ENCODE assay signal across 12 cellular contexts in the genomic region with DNA sequence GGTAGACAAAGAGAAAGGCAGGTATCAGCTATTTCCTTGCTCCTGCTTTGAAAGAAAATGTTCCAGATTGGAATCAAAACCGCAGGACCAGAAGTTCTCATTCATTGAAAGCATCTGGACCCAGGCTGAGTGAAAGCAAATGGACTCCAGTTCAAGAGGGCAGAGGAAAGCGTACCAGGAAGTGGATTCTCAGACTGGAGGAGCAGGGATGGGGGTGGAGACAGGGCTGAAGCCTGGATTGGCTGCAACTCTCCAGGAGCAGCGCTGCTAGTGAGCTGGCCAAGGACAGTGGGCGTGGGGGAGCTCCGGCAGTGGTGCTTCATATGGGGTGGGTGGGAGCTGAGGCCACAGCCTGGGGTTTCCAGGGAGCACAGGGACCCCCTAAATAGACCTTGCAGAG.
DNase-seq lines count a peak whose midpoint lies in the region; ATAC-seq, FAIRE-seq and TF ChIP-seq lines count a peak whose summit lies in the region.
"Had no signal": no experiment of that assay in that cellular context is flagged by ENCODE, and none has a peak within 500 bp of the region (broad histone marks: within the 10 kb centered on the region; RNA-seq: fewer than 3 reads in every experiment).

No MANE protein-coding gene starts in this region.

- H3K36me3 Mint-ChIP-seq in astrocyte (ENCODE audit: low read depth, unreplicated experiment) = peaks cover 2% of the 10 kb centered on the region
- H3K36me3 Mint-ChIP-seq: naive thymus-derived CD8-positive, alpha-beta T cell had no signal

- H3K27ac ChIP-seq in astrocyte (ENCODE audit: low read depth, low read length) = no peak overlapping the region
- H3K27ac ChIP-seq in right lobe of liver = no peak overlapping the region
- H3K27ac ChIP-seq: epithelial cell of prostate had no signal

- H3K27me3 Mint-ChIP-seq in astrocyte (ENCODE audit: low read depth, unreplicated experiment) = peaks cover 35% of the 10 kb centered on the region

- ATAC-seq in right lobe of liver (peak; percentile 50 to 70 (median 55)), GM18517 (IDR thresholded peaks at IDR 0.05; ENCODE audit: unreplicated experiment) (no peak), HG03378 (IDR thresholded peaks at IDR 0.05; ENCODE audit: unreplicated experiment) (no peak)
- ATAC-seq in activated CD4-positive, CD25-positive, alpha-beta regulatory T cell treated with anti-CD3 and anti-CD28 coated beads, Interleukin-2, amount 50 U/mL, for 24 hours = no peak
- ATAC-seq: naive thymus-derived CD8-positive, alpha-beta T cell had no signal

- no peak for FAIRE-seq in astrocyte (lab: Jason Lieb, UNC)

- peak overlapping the region; percentile 73 for H2AFZ ChIP-seq in astrocyte (ENCODE audit: low read depth, low read length)

- H3K27ac Mint-ChIP-seq in astrocyte (ENCODE audit: unreplicated experiment) = no peak overlapping the region
- H3K27ac Mint-ChIP-seq: naive thymus-derived CD8-positive, alpha-beta T cell had no signal

- peaks cover 5% of the 10 kb centered on the region for H3K4me1 ChIP-seq in astrocyte (ENCODE audit: insufficient read depth, low read length)
- H3K4me1 ChIP-seq in right lobe of liver = no peaks in the 10 kb centered on the region

- 42% methylated on average over 2 of the region's 5 CpGs for WGBS in right lobe of liver (ENCODE audit: insufficient coverage, low coverage, low lambda C conversion rate, missing lambda C conversion rate)

- no peaks in the 10 kb centered on the region for H3K79me2 ChIP-seq in astrocyte (ENCODE audit: insufficient read depth, low read length)

- TF ChIP-seq POLR2A in right lobe of liver (IDR thresholded peaks at IDR 0.05) = no peak

- H3K36me3 ChIP-seq in astrocyte (ENCODE audit: insufficient read depth, low read length) (no peaks in the 10 kb centered on the region), right lobe of liver (no peaks in the 10 kb centered on the region)

- intact Hi-C loops in right lobe of liver (cut with DNase I) = no loop called here

- H3K4me2 ChIP-seq in astrocyte (ENCODE audit: low read length) = no peak overlapping the region

- no peaks in the 10 kb centered on the region for H4K20me1 ChIP-seq in astrocyte (ENCODE audit: insufficient read depth, low read length)

- no peak overlapping the region for H3K4me3 ChIP-seq in LNCaP clone FGC (ENCODE audit: low read depth, low read length)
- H3K4me3 ChIP-seq in astrocyte (ENCODE audit: insufficient read depth, low read depth, low read length) = no peak overlapping the region
- no peak overlapping the region for H3K4me3 ChIP-seq in right lobe of liver

- no peak overlapping the region for H3K4me3 Mint-ChIP-seq in astrocyte (ENCODE audit: unreplicated experiment)
- H3K4me3 Mint-ChIP-seq: naive thymus-derived CD8-positive, alpha-beta T cell had no signal

- H3K27me3 ChIP-seq in astrocyte (ENCODE audit: insufficient read depth, low read length) = no peaks in the 10 kb centered on the region
- no peaks in the 10 kb centered on the region for H3K27me3 ChIP-seq in right lobe of liver

- H3K9ac ChIP-seq in astrocyte (ENCODE audit: low read length) = no peak overlapping the region

- peaks cover 9% of the 10 kb centered on the region for H3K4me1 Mint-ChIP-seq in astrocyte (ENCODE audit: low read depth, unreplicated experiment)
- H3K4me1 Mint-ChIP-seq: naive thymus-derived CD8-positive, alpha-beta T cell had no signal

- no peak for TF ChIP-seq CTCF in AG09319 (IDR thresholded peaks at IDR 0.05; ENCODE audit: low read depth, low read length)
- no peak for TF ChIP-seq CTCF in LNCaP clone FGC (IDR thresholded peaks at IDR 0.05; ENCODE audit: control insufficient read depth, extremely low read depth, insufficient read depth)
- TF ChIP-seq CTCF in astrocyte (IDR thresholded peaks at IDR 0.05; ENCODE audit: insufficient read depth, low read depth, low read length) = no peak
- no peak for TF ChIP-seq CTCF in right lobe of liver (IDR thresholded peaks at IDR 0.05)

- peak; percentile 3 for DNase-seq in AG09319 (ENCODE audit: extremely low read depth, low read depth)
- DNase-seq in LNCaP clone FGC (ENCODE audit: low read depth) = peak; percentile 13
- peak; percentile 22 for DNase-seq in astrocyte (ENCODE audit: low read depth)
- no peak for DNase-seq in right lobe of liver
- DNase-seq in activated effector memory CD4-positive, alpha-beta T cell treated with anti-CD3 and anti-CD28 coated beads, Interleukin-2, amount 50 U/mL, for 16 hours = no peak
- DNase-seq: activated T-cell treated with anti-CD3 and anti-CD28 coated beads, Interleukin-2, amount 50 U/mL, for 48 hours; C1 segment of cervical spinal cord; naive thymus-derived CD8-positive, alpha-beta T cell had no signal

- H3K9me3 ChIP-seq in astrocyte (ENCODE audit: insufficient read depth, low read depth, low read length) (peaks cover 2% of the 10 kb centered on the region), right lobe of liver (no peaks in the 10 kb centered on the region)

- peaks cover 33% of the 10 kb centered on the region for H3K9me3 Mint-ChIP-seq in astrocyte (ENCODE audit: unreplicated experiment)

Comparison
In these comparisons a context has a peak if more than half of its experiments do, and no peak if none do; other contexts are left out.
1. DNase-seq: peak in AG09319 (single experiment), LNCaP clone FGC (single experiment) and astrocyte (single experiment); none in right lobe of liver (0 of 3) and activated effector memory CD4-positive, alpha-beta T cell treated with anti-CD3 and anti-CD28 coated beads, Interleukin-2, amount 50 U/mL, for 16 hours (single experiment).
2. ATAC-seq: peak in right lobe of liver (4 of 4); none in activated CD4-positive, CD25-positive, alpha-beta regulatory T cell treated with anti-CD3 and anti-CD28 coated beads, Interleukin-2, amount 50 U/mL, for 24 hours (0 of 2), GM18517 (single experiment) and HG03378 (single experiment).